ENCODE assay signal across 1 cellular context in the genomic region with DNA sequence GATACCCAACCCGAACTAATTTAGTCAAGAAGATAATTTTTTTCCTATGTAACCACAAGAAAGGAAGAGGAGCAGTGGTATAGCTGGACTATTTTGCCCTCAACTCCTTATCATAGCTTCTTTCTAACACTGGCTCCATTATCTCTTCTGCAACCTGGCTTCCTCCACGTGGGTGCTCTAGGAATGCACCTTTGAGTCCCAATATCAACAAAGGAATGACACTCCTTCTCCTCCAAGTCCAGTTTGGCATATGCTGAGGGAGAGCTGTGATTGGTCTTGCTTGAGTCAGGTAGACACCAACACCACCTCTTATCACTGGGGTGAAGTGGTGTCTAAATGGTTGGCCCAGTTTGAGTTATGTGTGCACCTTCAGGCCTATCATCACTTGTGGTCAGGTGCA.
TF ChIP-seq lines count a peak whose summit lies in the region.

No MANE protein-coding gene starts in this region.

TF ChIP-seq in K562, 482 proteins besides CTCF, POLR2A, EP300 and RAD21 (continued from another document and continues in another):
- TF ChIP-seq, protein P1, sequence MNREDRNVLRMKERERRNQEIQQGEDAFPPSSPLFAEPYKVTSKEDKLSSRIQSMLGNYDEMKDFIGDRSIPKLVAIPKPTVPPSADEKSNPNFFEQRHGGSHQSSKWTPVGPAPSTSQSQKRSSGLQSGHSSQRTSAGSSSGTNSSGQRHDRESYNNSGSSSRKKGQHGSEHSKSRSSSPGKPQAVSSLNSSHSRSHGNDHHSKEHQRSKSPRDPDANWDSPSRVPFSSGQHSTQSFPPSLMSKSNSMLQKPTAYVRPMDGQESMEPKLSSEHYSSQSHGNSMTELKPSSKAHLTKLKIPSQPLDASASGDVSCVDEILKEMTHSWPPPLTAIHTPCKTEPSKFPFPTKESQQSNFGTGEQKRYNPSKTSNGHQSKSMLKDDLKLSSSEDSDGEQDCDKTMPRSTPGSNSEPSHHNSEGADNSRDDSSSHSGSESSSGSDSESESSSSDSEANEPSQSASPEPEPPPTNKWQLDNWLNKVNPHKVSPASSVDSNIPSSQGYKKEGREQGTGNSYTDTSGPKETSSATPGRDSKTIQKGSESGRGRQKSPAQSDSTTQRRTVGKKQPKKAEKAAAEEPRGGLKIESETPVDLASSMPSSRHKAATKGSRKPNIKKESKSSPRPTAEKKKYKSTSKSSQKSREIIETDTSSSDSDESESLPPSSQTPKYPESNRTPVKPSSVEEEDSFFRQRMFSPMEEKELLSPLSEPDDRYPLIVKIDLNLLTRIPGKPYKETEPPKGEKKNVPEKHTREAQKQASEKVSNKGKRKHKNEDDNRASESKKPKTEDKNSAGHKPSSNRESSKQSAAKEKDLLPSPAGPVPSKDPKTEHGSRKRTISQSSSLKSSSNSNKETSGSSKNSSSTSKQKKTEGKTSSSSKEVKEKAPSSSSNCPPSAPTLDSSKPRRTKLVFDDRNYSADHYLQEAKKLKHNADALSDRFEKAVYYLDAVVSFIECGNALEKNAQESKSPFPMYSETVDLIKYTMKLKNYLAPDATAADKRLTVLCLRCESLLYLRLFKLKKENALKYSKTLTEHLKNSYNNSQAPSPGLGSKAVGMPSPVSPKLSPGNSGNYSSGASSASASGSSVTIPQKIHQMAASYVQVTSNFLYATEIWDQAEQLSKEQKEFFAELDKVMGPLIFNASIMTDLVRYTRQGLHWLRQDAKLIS (CRISPR knock-in tag; IDR thresholded peaks at IDR 0.05): no peak
- no peak for TF ChIP-seq KDM5B (IDR thresholded peaks at IDR 0.05; ENCODE audit: insufficient replicate concordance, low read depth, low read length)
- no peak for TF ChIP-seq ZNF124 (CRISPR knock-in tag; IDR thresholded peaks at IDR 0.05)
- TF ChIP-seq PREB (CRISPR knock-in tag; IDR thresholded peaks at IDR 0.05): no peak
- TF ChIP-seq CBX2 (IDR thresholded peaks at IDR 0.05; ENCODE audit: insufficient read depth, low read length, poor library complexity, severe bottlenecking): no peak
- no peak for TF ChIP-seq ARID2 (IDR thresholded peaks at IDR 0.05)
- TF ChIP-seq SNIP1 (IDR thresholded peaks at IDR 0.05; ENCODE audit: low read depth): no peak
- TF ChIP-seq KHSRP (IDR thresholded peaks at IDR 0.05): no peak
- no peak for TF ChIP-seq CREB5 (CRISPR knock-in tag; IDR thresholded peaks at IDR 0.05)
- TF ChIP-seq TCF15 (CRISPR knock-in tag; IDR thresholded peaks at IDR 0.05): no peak
- TF ChIP-seq STAG1 (CRISPR knock-in tag; IDR thresholded peaks at IDR 0.05; ENCODE audit: borderline replicate concordance): no peak
- no peak for TF ChIP-seq RNF219 (CRISPR knock-in tag; IDR thresholded peaks at IDR 0.05)
- no peak for TF ChIP-seq FUS (optimal IDR thresholded peaks at IDR 0.05; ENCODE audit: low read depth, low read length)
- peak; percentile 52 for TF ChIP-seq TCF3 (CRISPR knock-in tag; IDR thresholded peaks at IDR 0.05)
- TF ChIP-seq, protein P2, sequence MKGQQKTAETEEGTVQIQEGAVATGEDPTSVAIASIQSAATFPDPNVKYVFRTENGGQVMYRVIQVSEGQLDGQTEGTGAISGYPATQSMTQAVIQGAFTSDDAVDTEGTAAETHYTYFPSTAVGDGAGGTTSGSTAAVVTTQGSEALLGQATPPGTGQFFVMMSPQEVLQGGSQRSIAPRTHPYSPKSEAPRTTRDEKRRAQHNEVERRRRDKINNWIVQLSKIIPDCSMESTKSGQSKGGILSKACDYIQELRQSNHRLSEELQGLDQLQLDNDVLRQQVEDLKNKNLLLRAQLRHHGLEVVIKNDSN (CRISPR knock-in tag; IDR thresholded peaks at IDR 0.05): peak; percentile 24; the same call in 1 of the 2 replicates
- no peak for TF ChIP-seq ZNF280B (CRISPR knock-in tag; IDR thresholded peaks at IDR 0.05)
- TF ChIP-seq PRMT5 (CRISPR knock-in tag; IDR thresholded peaks at IDR 0.05): no peak
- no peak for TF ChIP-seq YBX1 (IDR thresholded peaks at IDR 0.05)
- TF ChIP-seq ZNF282 (CRISPR knock-in tag; IDR thresholded peaks at IDR 0.05): no peak
- TF ChIP-seq, protein P3, sequence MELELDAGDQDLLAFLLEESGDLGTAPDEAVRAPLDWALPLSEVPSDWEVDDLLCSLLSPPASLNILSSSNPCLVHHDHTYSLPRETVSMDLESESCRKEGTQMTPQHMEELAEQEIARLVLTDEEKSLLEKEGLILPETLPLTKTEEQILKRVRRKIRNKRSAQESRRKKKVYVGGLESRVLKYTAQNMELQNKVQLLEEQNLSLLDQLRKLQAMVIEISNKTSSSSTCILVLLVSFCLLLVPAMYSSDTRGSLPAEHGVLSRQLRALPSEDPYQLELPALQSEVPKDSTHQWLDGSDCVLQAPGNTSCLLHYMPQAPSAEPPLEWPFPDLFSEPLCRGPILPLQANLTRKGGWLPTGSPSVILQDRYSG (tag; conservative IDR thresholded peaks at IDR 0.05; ENCODE audit: low read depth): no peak
- TF ChIP-seq ZNF699 (CRISPR knock-in tag; IDR thresholded peaks at IDR 0.05; ENCODE audit: insufficient replicate concordance): no peak
- no peak for TF ChIP-seq NFYB (IDR thresholded peaks at IDR 0.05; ENCODE audit: extremely low read depth, insufficient read length)
- TF ChIP-seq COPS2 (conservative IDR thresholded peaks at IDR 0.05): no peak
- no peak for TF ChIP-seq CUX1 (CRISPR knock-in tag; IDR thresholded peaks at IDR 0.05)
- no peak for TF ChIP-seq RFX5 (IDR thresholded peaks at IDR 0.05; ENCODE audit: low read depth, low read length)
- no peak for TF ChIP-seq LCOR (CRISPR knock-in tag; IDR thresholded peaks at IDR 0.05)
- no peak for TF ChIP-seq GTF2A2 (tag; IDR thresholded peaks at IDR 0.05)
- TF ChIP-seq LEF1 (IDR thresholded peaks at IDR 0.05): no peak
- TF ChIP-seq GMEB1 (CRISPR knock-in tag; IDR thresholded peaks at IDR 0.05): no peak
- peak; percentile 71 for TF ChIP-seq CBFA2T3 (IDR thresholded peaks at IDR 0.05)
- TF ChIP-seq CBFA2T2 (conservative IDR thresholded peaks at IDR 0.05): peak; percentile 37
- no peak for TF ChIP-seq BRD4 (IDR thresholded peaks at IDR 0.05)
- TF ChIP-seq HMGXB4 (CRISPR knock-in tag; IDR thresholded peaks at IDR 0.05): no peak
- TF ChIP-seq MEF2D (tag; conservative IDR thresholded peaks at IDR 0.05; ENCODE audit: low read depth): no peak
- no peak for TF ChIP-seq ZNF23 (CRISPR knock-in tag; IDR thresholded peaks at IDR 0.05)
